ENCODE assay signal across 8 cellular contexts in the genomic region with DNA sequence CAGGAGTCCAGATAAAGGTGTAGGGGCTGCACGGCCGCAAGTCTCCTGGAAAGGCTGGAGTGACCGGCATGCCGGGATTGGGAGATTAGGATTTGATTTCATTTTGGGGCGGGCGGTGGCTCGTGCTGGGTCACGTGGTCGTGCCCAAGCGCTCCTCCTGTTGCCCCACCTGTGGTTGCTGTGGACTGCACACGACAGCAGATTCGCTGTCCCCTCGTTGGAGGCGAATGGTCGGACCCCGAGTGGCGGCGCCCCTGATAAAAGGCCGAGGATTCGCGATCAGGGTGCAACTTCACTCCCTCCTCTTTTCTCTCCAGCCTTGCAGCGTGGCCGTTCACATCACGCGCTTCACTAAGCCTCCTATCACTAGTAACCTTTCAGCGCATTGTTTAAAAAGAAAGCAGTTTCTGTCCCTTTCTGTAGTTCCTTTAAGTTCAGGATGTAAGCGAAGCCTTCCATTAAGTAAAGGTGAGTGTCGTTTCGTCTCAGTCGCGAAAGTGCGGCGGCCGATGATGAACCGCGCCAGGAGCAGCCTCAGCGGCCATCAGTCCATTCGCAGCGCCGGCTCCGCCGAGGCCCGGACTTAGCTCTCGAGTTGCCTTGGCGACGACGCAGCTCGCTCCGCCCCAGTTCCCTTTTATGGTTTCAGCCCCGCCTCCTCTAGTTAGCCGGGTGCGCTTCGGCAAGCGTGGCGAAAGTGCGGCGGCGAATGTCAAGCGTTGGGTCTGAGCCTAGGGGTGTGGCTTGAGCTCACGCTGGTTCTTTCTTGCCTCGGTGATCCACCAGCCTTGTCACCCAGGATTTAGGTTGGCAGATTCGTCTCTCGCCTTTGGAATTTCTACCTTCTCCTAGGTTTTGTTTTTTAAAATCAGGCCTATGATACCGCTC. TPM values are rescaled to one million over a fixed set of nuclear protein-coding genes. Genes with fewer than 3 reads are reported as not detected.
DNase-seq lines count a peak whose midpoint lies in the region; ATAC-seq and TF ChIP-seq lines count a peak whose summit lies in the region.

No MANE protein-coding gene starts in this region.

- peak overlapping the region; percentile 94 for H3K27ac Mint-ChIP-seq in activated CD4-positive, alpha-beta T cell treated with anti-CD3 and anti-CD28 coated beads, Interleukin-2, amount 10 ng/mL, durations not matched to agents 24 days and 14 days

- no peak for TF ChIP-seq CTCF in colonic mucosa (IDR thresholded peaks at IDR 0.05)

- H3K4me1 ChIP-seq in colonic mucosa = peaks cover 12% of the 10 kb centered on the region

- no peaks in the 10 kb centered on the region for H3K36me3 ChIP-seq in colonic mucosa

- H3K9ac ChIP-seq in colonic mucosa (ENCODE audit: low read depth in 2 of 2, low read length in 2 of 2) = peak overlapping the region; percentile 40 to 94

- peaks cover 44% of the 10 kb centered on the region for H3K4me1 Mint-ChIP-seq in activated CD4-positive, alpha-beta T cell treated with anti-CD3 and anti-CD28 coated beads, Interleukin-2, amount 10 ng/mL, durations not matched to agents 24 days and 14 days

- no peaks in the 10 kb centered on the region for H3K27me3 Mint-ChIP-seq in activated CD4-positive, alpha-beta T cell treated with anti-CD3 and anti-CD28 coated beads, Interleukin-2, amount 10 ng/mL, durations not matched to agents 24 days and 14 days

- H3K9me3 Mint-ChIP-seq in activated CD4-positive, alpha-beta T cell treated with anti-CD3 and anti-CD28 coated beads, Interleukin-2, amount 10 ng/mL, durations not matched to agents 24 days and 14 days = peaks cover 4% of the 10 kb centered on the region

- DNase-seq in A172 (ENCODE audit: low spot score) (peak; percentile 87), NCI-H345 (lab: John Stamatoyannopoulos, UW) (peak; percentile 97), colonic mucosa (peak; percentile 99), kidney tubule cell (ENCODE audit: low spot score) (peak; percentile 99)
- peak; percentile 99 for DNase-seq in activated CD4-positive, alpha-beta T cell treated with anti-CD3 and anti-CD28 coated beads, Interleukin-2, amount 10 ng/mL, durations not matched to agents 24 days and 14 days
- DNase-seq in stimulated activated CD4-positive, alpha-beta T cell treated with anti-CD3 and anti-CD28 coated beads, Interleukin-15, amount 100 ng/mL, for 48 hours (ENCODE audit: low read depth in 2 of 2) = peak; percentile 96 to 97

- peak overlapping the region; percentile 99 for H3K4me3 ChIP-seq in colonic mucosa

- H3K27me3 ChIP-seq in colonic mucosa = no peaks in the 10 kb centered on the region

- intact Hi-C loops in activated CD4-positive, alpha-beta T cell treated with anti-CD3 and anti-CD28 coated beads, Interleukin-2, amount 10 ng/mL, durations not matched to agents 24 days and 14 days (cut with micrococcal nuclease) = loop anchor here (1.0 to 5.0 kb wide), 2 partner anchors 12 to 161 kb away; a partner anchor contains a TSS
- intact Hi-C loops in colonic mucosa (cut with DNase I) = no loop called here

- H3K27ac ChIP-seq in colonic mucosa = peak overlapping the region; percentile 92

- ATAC-seq in GM18858 (IDR thresholded peaks at IDR 0.05; ENCODE audit: unreplicated experiment) = peak; percentile 47
- ATAC-seq in HG03095 (IDR thresholded peaks at IDR 0.05; ENCODE audit: unreplicated experiment) = peak; percentile 53

- peak overlapping the region; percentile 92 for H3K4me3 Mint-ChIP-seq in activated CD4-positive, alpha-beta T cell treated with anti-CD3 and anti-CD28 coated beads, Interleukin-2, amount 10 ng/mL, durations not matched to agents 24 days and 14 days

- peaks cover 32% of the 10 kb centered on the region for H3K36me3 Mint-ChIP-seq in activated CD4-positive, alpha-beta T cell treated with anti-CD3 and anti-CD28 coated beads, Interleukin-2, amount 10 ng/mL, durations not matched to agents 24 days and 14 days (ENCODE audit: low read depth)

- no peaks in the 10 kb centered on the region for H3K9me3 ChIP-seq in colonic mucosa

RNA-seq across cellular contexts. Expression of a gene that starts 1.7 kb away (rescaled TPM):
- total RNA-seq in A172 (2014; rRNA removed; shearing (Covaris generic)) = 25.1 and 28.0 TPM in 2 replicates
- 20.3 and 21.8 TPM in 2 replicates for total RNA-seq in activated CD4-positive, alpha-beta T cell treated with anti-CD3 and anti-CD28 coated beads, Interleukin-2, amount 10 ng/mL, durations not matched to agents 24 days and 14 days
- 10 to 100 TPM; 28.2 to 46.9 TPM for total RNA-seq in colonic mucosa

RNA-seq across cellular contexts. Expression of a gene that starts 12.2 kb away (rescaled TPM):
- total RNA-seq in A172 (2014; rRNA removed; shearing (Covaris generic)) = 17.1 and 29.6 TPM in 2 replicates
- total RNA-seq in activated CD4-positive, alpha-beta T cell treated with anti-CD3 and anti-CD28 coated beads, Interleukin-2, amount 10 ng/mL, durations not matched to agents 24 days and 14 days = 51.5 and 54.3 TPM in 2 replicates
- 10 to 100 TPM; 22.4 to 37.5 TPM for total RNA-seq in colonic mucosa

RNA-seq across cellular contexts. Expression of a gene that starts 15.0 kb away (rescaled TPM):
- total RNA-seq in A172 (2014; rRNA removed; shearing (Covaris generic)) = 0.19 TPM in 1 of 2 replicates, not detected in the other
- total RNA-seq in activated CD4-positive, alpha-beta T cell treated with anti-CD3 and anti-CD28 coated beads, Interleukin-2, amount 10 ng/mL, durations not matched to agents 24 days and 14 days = 4.7 and 5.3 TPM in 2 replicates
- 1 to 10 TPM; 3.4 to 7.0 TPM for total RNA-seq in colonic mucosa

RNA-seq across cellular contexts. Expression of a gene that starts 52.4 kb away (rescaled TPM):
- total RNA-seq in A172 (2014; rRNA removed; shearing (Covaris generic)) = 29.9 and 42.5 TPM in 2 replicates
- total RNA-seq in activated CD4-positive, alpha-beta T cell treated with anti-CD3 and anti-CD28 coated beads, Interleukin-2, amount 10 ng/mL, durations not matched to agents 24 days and 14 days = 107 and 111 TPM in 2 replicates
- total RNA-seq in colonic mucosa = 10 to 100 TPM; 53.5 to 82.6 TPM

Comparison
In these comparisons a context has a peak if more than half of its experiments do, and no peak if none do; other contexts are left out.
1. Peak in every context shown above with its lines: DNase-seq, ATAC-seq, H3K4me3 ChIP-seq and H3K27ac ChIP-seq.